29 cellular contexts compared by ENCODE assay signal in genomic region chr18:54794819-54795218, GRCh38. TPM values are rescaled to one million over a fixed set of nuclear protein-coding genes. Genes with fewer than 3 reads are reported as not detected.
"Had no signal": no experiment of that assay in that cellular context is flagged by ENCODE, and none has a peak within 500 bp of the region (broad histone marks: within the 10 kb centered on the region; RNA-seq: fewer than 3 reads in every experiment).

No MANE protein-coding gene starts in this region.

- H3K9me3 ChIP-seq: esophagus squamous epithelium, pancreas, right lobe of liver, suprapubic skin, transverse colon, upper lobe of right lung, vagina had no signal

- H3K4me1 Mint-ChIP-seq: memory B cell; naive thymus-derived CD4-positive, alpha-beta T cell; nephron; neural progenitor cell; stimulated activated naive CD8-positive, alpha-beta T cell treated with anti-CD3 and anti-CD28 coated beads, Interleukin-15, amount 100 ng/mL, for 72 hours had no signal

- H3K27me3 ChIP-seq: esophagus squamous epithelium, neural progenitor cell, pancreas, right lobe of liver, suprapubic skin, transverse colon, upper lobe of right lung, vagina had no signal

- H3K9ac ChIP-seq: neural progenitor cell had no signal

- H3K36me3 Mint-ChIP-seq: memory B cell; naive thymus-derived CD4-positive, alpha-beta T cell; neural progenitor cell had no signal

- H3K27ac Mint-ChIP-seq: effector memory CD8-positive, alpha-beta T cell; memory B cell; naive thymus-derived CD4-positive, alpha-beta T cell; neural progenitor cell; stimulated activated naive CD8-positive, alpha-beta T cell treated with anti-CD3 and anti-CD28 coated beads, Interleukin-15, amount 100 ng/mL, for 72 hours had no signal

- H3K27me3 Mint-ChIP-seq: stimulated activated naive CD8-positive, alpha-beta T cell treated with anti-CD3 and anti-CD28 coated beads, Interleukin-15, amount 100 ng/mL, for 72 hours had no signal

- H3K4me2 ChIP-seq: neural progenitor cell had no signal

- H2AFZ ChIP-seq: neural progenitor cell had no signal

- H3K4me1 ChIP-seq: esophagus squamous epithelium, neural progenitor cell, pancreas, right lobe of liver, suprapubic skin, transverse colon, upper lobe of right lung, vagina had no signal

- H3K27ac ChIP-seq: esophagus squamous epithelium, neural progenitor cell, pancreas, right lobe of liver, suprapubic skin, transverse colon, upper lobe of right lung, vagina had no signal

- H3K4me3 ChIP-seq: esophagus squamous epithelium, lung, neural progenitor cell, pancreas, right lobe of liver, suprapubic skin, transverse colon, upper lobe of right lung, vagina had no signal

- H3K36me3 ChIP-seq: esophagus squamous epithelium, neural progenitor cell, pancreas, right lobe of liver, suprapubic skin, transverse colon, upper lobe of right lung, vagina had no signal

- H3K4me3 Mint-ChIP-seq: effector memory CD8-positive, alpha-beta T cell; memory B cell; naive thymus-derived CD4-positive, alpha-beta T cell; nephron; neural progenitor cell; stimulated activated naive CD8-positive, alpha-beta T cell treated with anti-CD3 and anti-CD28 coated beads, Interleukin-15, amount 100 ng/mL, for 72 hours had no signal

- H3K9me3 Mint-ChIP-seq: effector memory CD8-positive, alpha-beta T cell; memory B cell; naive thymus-derived CD4-positive, alpha-beta T cell; nephron; neural progenitor cell; stimulated activated naive CD8-positive, alpha-beta T cell treated with anti-CD3 and anti-CD28 coated beads, Interleukin-15, amount 100 ng/mL, for 72 hours had no signal

- FAIRE-seq: endometrium, frontal cortex, keratinocyte, pancreas, small intestine had no signal

- DNase-seq: cortex of kidney; effector memory CD8-positive, alpha-beta T cell; erythroblast; esophagus squamous epithelium; midbrain; naive thymus-derived CD4-positive, alpha-beta T cell; nucleus accumbens; pancreas; retina; right lobe of liver; small intestine; stimulated activated CD4-positive, alpha-beta T cell treated with anti-CD3 and anti-CD28 coated beads, Interleukin-12 subunit alpha, Interleukin-12 subunit beta, amount 100 ng/mL, for 4 hours; stimulated activated CD4-positive, alpha-beta T cell treated with anti-CD3 and anti-CD28 coated beads, Interleukin-1b, Interleukin-23, amount 100 ng/mL, for 48 hours; stimulated activated CD4-positive, alpha-beta T cell treated with anti-CD3 and anti-CD28 coated beads, Interleukin-4, amount 100 ng/mL, for 1 hour; stimulated activated CD8-positive, alpha-beta memory T cell treated with anti-CD3 and anti-CD28 coated beads, Interleukin-4, amount 100 ng/mL, for 48 hours; stimulated activated naive CD4-positive, alpha-beta T cell; stimulated activated naive CD8-positive, alpha-beta T cell treated with anti-CD3 and anti-CD28 coated beads, Interleukin-15, amount 100 ng/mL, for 72 hours; transverse colon; upper lobe of right lung had no signal

RNA-seq across cellular contexts. Expression of gene RAB27B, which starts 33.5 kb away (rescaled TPM):
- total RNA-seq: dermis microvascular lymphatic vessel endothelial cell had no signal
